10 cellular contexts compared by ENCODE assay signal in the genomic region with DNA sequence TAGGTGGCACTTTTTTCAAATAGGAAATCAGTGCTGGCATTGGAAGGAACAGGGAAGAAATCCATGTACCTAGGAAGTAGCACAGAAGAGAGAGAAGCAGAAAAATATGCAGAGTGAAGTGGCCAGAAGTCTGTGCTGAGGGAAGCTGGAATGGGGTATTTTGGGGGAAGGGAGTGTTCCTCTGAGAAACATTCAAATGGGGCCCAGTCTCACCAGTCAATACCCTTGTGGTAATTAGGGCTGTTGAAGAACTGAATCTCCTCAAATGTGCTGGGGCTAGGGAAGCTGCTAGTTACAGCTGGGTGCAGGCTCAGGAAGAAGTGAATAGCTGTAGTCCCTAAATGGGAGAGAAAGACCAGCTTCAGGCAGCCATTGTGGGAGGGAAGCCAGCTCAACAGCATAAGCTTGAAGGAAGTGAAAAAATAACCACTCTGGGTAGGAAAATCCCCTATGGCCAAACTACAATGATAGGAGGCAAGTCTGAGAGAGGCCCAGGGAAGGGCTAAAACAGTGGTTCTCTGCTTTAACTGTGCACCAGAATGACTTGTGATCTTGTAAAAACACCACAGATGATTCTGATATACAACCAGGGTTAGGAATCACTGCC. TPM values are rescaled to one million over a fixed set of nuclear protein-coding genes. Genes with fewer than 3 reads are reported as not detected.
DNase-seq lines count a peak whose midpoint lies in the region; ATAC-seq and TF ChIP-seq lines count a peak whose summit lies in the region.
"Had no signal": no experiment of that assay in that cellular context is flagged by ENCODE, and none has a peak within 500 bp of the region (broad histone marks: within the 10 kb centered on the region; RNA-seq: fewer than 3 reads in every experiment).

No MANE protein-coding gene starts in this region.

- DNase-seq in activated T-cell treated with anti-CD3 and anti-CD28 coated beads, Interleukin-2, amount 50 U/mL, for 24 hours: no peak
- DNase-seq in activated T-cell treated with anti-CD3 and anti-CD28 coated beads, Interleukin-2, amount 50 U/mL, for 48 hours: no peak
- DNase-seq in activated T-helper 1 cell treated with anti-CD3 and anti-CD28 coated beads, Interleukin-12 subunit alpha, Interleukin-12 subunit beta, Interleukin-2, Interleukin-4 antibody, amounts not matched to agents 30 ng/mL and 10 ng/mL and 1 ng/mL, durations not matched to agents 14 hours and 24 hours and 36 hours (ENCODE audit: low spot score): peak; percentile 6
- DNase-seq in stimulated activated naive B cell treated with anti-CD40 and anti-IgM and Interleukin-4, amounts not matched to agents 10 μg/mL and 1 μg/mL and 100 μg/mL, for 72 hours: peak; percentile 37
- DNase-seq in MG63: no peak
- DNase-seq: NCI-H1694, SK-N-SH had no signal

- peaks cover 99% of the 10 kb centered on the region for H3K36me3 Mint-ChIP-seq in activated T-cell treated with anti-CD3 and anti-CD28 coated beads, Interleukin-2, amount 50 U/mL, for 24 hours (ENCODE audit: low read depth)
- H3K36me3 Mint-ChIP-seq in activated T-helper 1 cell treated with anti-CD3 and anti-CD28 coated beads, Interleukin-12 subunit alpha, Interleukin-12 subunit beta, Interleukin-2, Interleukin-4 antibody, amounts not matched to agents 30 ng/mL and 10 ng/mL and 1 ng/mL, durations not matched to agents 14 hours and 24 hours and 36 hours (ENCODE audit: low read depth): peaks cover 61% of the 10 kb centered on the region
- peaks cover 57 to 72% of the 10 kb centered on the region in 2 donors for H3K36me3 Mint-ChIP-seq in stimulated activated naive B cell treated with anti-CD40 and anti-IgM and Interleukin-4, amounts not matched to agents 10 μg/mL and 1 μg/mL and 100 μg/mL, for 72 hours

- H3K27me3 ChIP-seq in MG63: no peaks in the 10 kb centered on the region

- no peak overlapping the region for H3K4me3 ChIP-seq in MG63

- intact Hi-C loops in activated T-helper 1 cell treated with anti-CD3 and anti-CD28 coated beads, Interleukin-12 subunit alpha, Interleukin-12 subunit beta, Interleukin-2, Interleukin-4 antibody, amounts not matched to agents 30 ng/mL and 10 ng/mL and 1 ng/mL, durations not matched to agents 14 hours and 24 hours and 36 hours (cut with micrococcal nuclease): loop anchor here (1.0 kb wide), 2 partner anchors 18 to 31 kb away; partner anchors contain the start of gene ZSWIM8

- TF ChIP-seq POLR2A in GM18505 (IDR thresholded peaks at IDR 0.05; ENCODE audit: borderline replicate concordance, extremely low read depth, insufficient read depth, insufficient read length): no peak

- H3K4me3 Mint-ChIP-seq in activated T-cell treated with anti-CD3 and anti-CD28 coated beads, Interleukin-2, amount 50 U/mL, for 24 hours: no peak overlapping the region
- H3K4me3 Mint-ChIP-seq in activated T-helper 1 cell treated with anti-CD3 and anti-CD28 coated beads, Interleukin-12 subunit alpha, Interleukin-12 subunit beta, Interleukin-2, Interleukin-4 antibody, amounts not matched to agents 30 ng/mL and 10 ng/mL and 1 ng/mL, durations not matched to agents 14 hours and 24 hours and 36 hours: peak overlapping the region; percentile 58
- peak overlapping the region; percentile 36 to 54 for H3K4me3 Mint-ChIP-seq in stimulated activated naive B cell treated with anti-CD40 and anti-IgM and Interleukin-4, amounts not matched to agents 10 μg/mL and 1 μg/mL and 100 μg/mL, for 72 hours

- H3K27me3 Mint-ChIP-seq in activated T-cell treated with anti-CD3 and anti-CD28 coated beads, Interleukin-2, amount 50 U/mL, for 24 hours: no peaks in the 10 kb centered on the region
- no peaks in the 10 kb centered on the region for H3K27me3 Mint-ChIP-seq in activated T-helper 1 cell treated with anti-CD3 and anti-CD28 coated beads, Interleukin-12 subunit alpha, Interleukin-12 subunit beta, Interleukin-2, Interleukin-4 antibody, amounts not matched to agents 30 ng/mL and 10 ng/mL and 1 ng/mL, durations not matched to agents 14 hours and 24 hours and 36 hours (ENCODE audit: insufficient read depth)
- no peaks in the 10 kb centered on the region for H3K27me3 Mint-ChIP-seq in stimulated activated naive B cell treated with anti-CD40 and anti-IgM and Interleukin-4, amounts not matched to agents 10 μg/mL and 1 μg/mL and 100 μg/mL, for 72 hours

- no peaks in the 10 kb centered on the region for H3K9me3 ChIP-seq in MG63
- H3K9me3 ChIP-seq: SK-N-SH had no signal

- no peaks in the 10 kb centered on the region for H3K9me3 Mint-ChIP-seq in activated T-cell treated with anti-CD3 and anti-CD28 coated beads, Interleukin-2, amount 50 U/mL, for 24 hours
- no peaks in the 10 kb centered on the region for H3K9me3 Mint-ChIP-seq in activated T-helper 1 cell treated with anti-CD3 and anti-CD28 coated beads, Interleukin-12 subunit alpha, Interleukin-12 subunit beta, Interleukin-2, Interleukin-4 antibody, amounts not matched to agents 30 ng/mL and 10 ng/mL and 1 ng/mL, durations not matched to agents 14 hours and 24 hours and 36 hours
- H3K9me3 Mint-ChIP-seq in stimulated activated naive B cell treated with anti-CD40 and anti-IgM and Interleukin-4, amounts not matched to agents 10 μg/mL and 1 μg/mL and 100 μg/mL, for 72 hours: no peaks in the 10 kb centered on the region

- ATAC-seq in HG02588 (IDR thresholded peaks at IDR 0.05; ENCODE audit: unreplicated experiment) (peak; percentile 68), HG03280 (IDR thresholded peaks at IDR 0.05; ENCODE audit: unreplicated experiment) (no peak), GM18505 (IDR thresholded peaks at IDR 0.05; ENCODE audit: unreplicated experiment) (no peak)
- peak; percentile 92 to 95 for ATAC-seq in stimulated activated naive B cell treated with anti-CD40 and anti-IgM and Interleukin-4, amounts not matched to agents 10 μg/mL and 1 μg/mL and 100 μg/mL, for 72 hours (replicated peaks)

- peaks cover 20% of the 10 kb centered on the region for H3K36me3 ChIP-seq in MG63

- peaks cover 40% of the 10 kb centered on the region for H3K4me1 Mint-ChIP-seq in activated T-cell treated with anti-CD3 and anti-CD28 coated beads, Interleukin-2, amount 50 U/mL, for 24 hours (ENCODE audit: low read depth)
- peaks cover 43% of the 10 kb centered on the region for H3K4me1 Mint-ChIP-seq in activated T-helper 1 cell treated with anti-CD3 and anti-CD28 coated beads, Interleukin-12 subunit alpha, Interleukin-12 subunit beta, Interleukin-2, Interleukin-4 antibody, amounts not matched to agents 30 ng/mL and 10 ng/mL and 1 ng/mL, durations not matched to agents 14 hours and 24 hours and 36 hours (ENCODE audit: low read depth)
- H3K4me1 Mint-ChIP-seq in stimulated activated naive B cell treated with anti-CD40 and anti-IgM and Interleukin-4, amounts not matched to agents 10 μg/mL and 1 μg/mL and 100 μg/mL, for 72 hours: peaks cover 32 to 40% of the 10 kb centered on the region in 2 donors

- peak overlapping the region; percentile 85 for H3K27ac Mint-ChIP-seq in activated T-cell treated with anti-CD3 and anti-CD28 coated beads, Interleukin-2, amount 50 U/mL, for 24 hours
- peak overlapping the region; percentile 89 for H3K27ac Mint-ChIP-seq in activated T-helper 1 cell treated with anti-CD3 and anti-CD28 coated beads, Interleukin-12 subunit alpha, Interleukin-12 subunit beta, Interleukin-2, Interleukin-4 antibody, amounts not matched to agents 30 ng/mL and 10 ng/mL and 1 ng/mL, durations not matched to agents 14 hours and 24 hours and 36 hours
- peak overlapping the region; percentile 90 for H3K27ac Mint-ChIP-seq in stimulated activated naive B cell treated with anti-CD40 and anti-IgM and Interleukin-4, amounts not matched to agents 10 μg/mL and 1 μg/mL and 100 μg/mL, for 72 hours

RNA-seq across cellular contexts. Expression of gene NDST2, which starts 7.6 kb away (rescaled TPM):
- total RNA-seq in activated T-helper 1 cell treated with anti-CD3 and anti-CD28 coated beads, Interleukin-12 subunit alpha, Interleukin-12 subunit beta, Interleukin-2, Interleukin-4 antibody, amounts not matched to agents 30 ng/mL and 10 ng/mL and 1 ng/mL, durations not matched to agents 14 hours and 24 hours and 36 hours: 51.7 and 53.2 TPM in 2 replicates
- total RNA-seq in MG63 (2014; rRNA removed; shearing (Covaris generic); ENCODE audit: low replicate concordance): 1.8 and 4.2 TPM in 2 replicates

RNA-seq across cellular contexts. Expression of gene ZSWIM8, which starts 18.4 kb away (rescaled TPM):
- 54.2 and 56.3 TPM in 2 replicates for total RNA-seq in activated T-helper 1 cell treated with anti-CD3 and anti-CD28 coated beads, Interleukin-12 subunit alpha, Interleukin-12 subunit beta, Interleukin-2, Interleukin-4 antibody, amounts not matched to agents 30 ng/mL and 10 ng/mL and 1 ng/mL, durations not matched to agents 14 hours and 24 hours and 36 hours
- total RNA-seq in MG63 (2014; rRNA removed; shearing (Covaris generic); ENCODE audit: low replicate concordance): 12.3 and 24.1 TPM in 2 replicates

RNA-seq across cellular contexts. Expression of gene CHCHD1, which starts 21.9 kb away (rescaled TPM):
- 30.9 and 33.5 TPM in 2 replicates for total RNA-seq in activated T-helper 1 cell treated with anti-CD3 and anti-CD28 coated beads, Interleukin-12 subunit alpha, Interleukin-12 subunit beta, Interleukin-2, Interleukin-4 antibody, amounts not matched to agents 30 ng/mL and 10 ng/mL and 1 ng/mL, durations not matched to agents 14 hours and 24 hours and 36 hours
- 58.5 and 93.9 TPM in 2 replicates for total RNA-seq in MG63 (2014; rRNA removed; shearing (Covaris generic); ENCODE audit: low replicate concordance)

RNA-seq across cellular contexts. Expression of gene SEC24C, which starts 59.6 kb away (rescaled TPM):
- total RNA-seq in activated T-helper 1 cell treated with anti-CD3 and anti-CD28 coated beads, Interleukin-12 subunit alpha, Interleukin-12 subunit beta, Interleukin-2, Interleukin-4 antibody, amounts not matched to agents 30 ng/mL and 10 ng/mL and 1 ng/mL, durations not matched to agents 14 hours and 24 hours and 36 hours: 112 and 114 TPM in 2 replicates
- 58.8 and 74.6 TPM in 2 replicates for total RNA-seq in MG63 (2014; rRNA removed; shearing (Covaris generic); ENCODE audit: low replicate concordance)

Comparison
In these comparisons a context has a peak if more than half of its experiments do, and no peak if none do; other contexts are left out.
1. DNase-seq: peak in activated T-helper 1 cell treated with anti-CD3 and anti-CD28 coated beads, Interleukin-12 subunit alpha, Interleukin-12 subunit beta, Interleukin-2, Interleukin-4 antibody, amounts not matched to agents 30 ng/mL and 10 ng/mL and 1 ng/mL, durations not matched to agents 14 hours and 24 hours and 36 hours (single experiment) and stimulated activated naive B cell treated with anti-CD40 and anti-IgM and Interleukin-4, amounts not matched to agents 10 μg/mL and 1 μg/mL and 100 μg/mL, for 72 hours (single experiment); none in activated T-cell treated with anti-CD3 and anti-CD28 coated beads, Interleukin-2, amount 50 U/mL, for 24 hours (single experiment), activated T-cell treated with anti-CD3 and anti-CD28 coated beads, Interleukin-2, amount 50 U/mL, for 48 hours (0 of 2) and MG63 (single experiment).
2. ATAC-seq: peak in HG02588 (single experiment) and stimulated activated naive B cell treated with anti-CD40 and anti-IgM and Interleukin-4, amounts not matched to agents 10 μg/mL and 1 μg/mL and 100 μg/mL, for 72 hours (2 of 2); none in HG03280 (single experiment) and GM18505 (single experiment).
3. RNA of gene NDST2, which starts 7.6 kb away (total RNA-seq): 51.7 to 53.2 TPM in activated T-helper 1 cell treated with anti-CD3 and anti-CD28 coated beads, Interleukin-12 subunit alpha, Interleukin-12 subunit beta, Interleukin-2, Interleukin-4 antibody, amounts not matched to agents 30 ng/mL and 10 ng/mL and 1 ng/mL, durations not matched to agents 14 hours and 24 hours and 36 hours; 1.8 to 4.2 TPM in MG63; every median in the first group is over 10 times any median in the second.
4. Peak in every context shown above with its lines, with median percentiles within 50 percentile points of each other: H3K27ac Mint-ChIP-seq.